14 cellular contexts compared by ENCODE assay signal in genomic region chr7:78768859-78769258, GRCh38.
DNase-seq lines count a peak whose midpoint lies in the region; ATAC-seq, FAIRE-seq and TF ChIP-seq lines count a peak whose summit lies in the region.
"Had no signal": no experiment of that assay in that cellular context is flagged by ENCODE, and none has a peak within 500 bp of the region (broad histone marks: within the 10 kb centered on the region; RNA-seq: fewer than 3 reads in every experiment).

No MANE protein-coding gene starts in this region.

- H3K4me3 Mint-ChIP-seq in astrocyte (ENCODE audit: unreplicated experiment), result no peak overlapping the region
- no peak overlapping the region for H3K4me3 Mint-ChIP-seq in stimulated activated naive B cell treated with anti-CD40 and anti-IgM and Interleukin-4, amounts not matched to agents 10 μg/mL and 1 μg/mL and 100 μg/mL, for 72 hours

- H2AFZ ChIP-seq in astrocyte (ENCODE audit: low read depth, low read length), result peak overlapping the region; percentile 79

- H3K36me3 ChIP-seq in GM06990 (ENCODE audit: control insufficient read depth, insufficient read depth, low read length) (no peaks in the 10 kb centered on the region), astrocyte (ENCODE audit: insufficient read depth, low read length) (no peaks in the 10 kb centered on the region)

- H3K9me3 Mint-ChIP-seq in astrocyte (ENCODE audit: unreplicated experiment), result no peaks in the 10 kb centered on the region
- no peaks in the 10 kb centered on the region for H3K9me3 Mint-ChIP-seq in stimulated activated naive B cell treated with anti-CD40 and anti-IgM and Interleukin-4, amounts not matched to agents 10 μg/mL and 1 μg/mL and 100 μg/mL, for 72 hours
- H3K9me3 Mint-ChIP-seq: nephron had no signal

- peak overlapping the region; percentile 89 for H3K4me2 ChIP-seq in astrocyte (ENCODE audit: low read length)
- H3K4me2 ChIP-seq: KMS-11 had no signal

- no peaks in the 10 kb centered on the region for H3K9me3 ChIP-seq in astrocyte (ENCODE audit: insufficient read depth, low read depth, low read length)

- peaks cover 8% of the 10 kb centered on the region for H3K4me1 Mint-ChIP-seq in astrocyte (ENCODE audit: low read depth, unreplicated experiment)
- H3K4me1 Mint-ChIP-seq in stimulated activated naive B cell treated with anti-CD40 and anti-IgM and Interleukin-4, amounts not matched to agents 10 μg/mL and 1 μg/mL and 100 μg/mL, for 72 hours, result peaks cover 0 to 3% of the 10 kb centered on the region in 2 donors

- H4K20me1 ChIP-seq in astrocyte (ENCODE audit: insufficient read depth, low read length), result no peaks in the 10 kb centered on the region

- no peak for TF ChIP-seq CTCF in GM06990 (IDR thresholded peaks at IDR 0.05; ENCODE audit: insufficient read depth, low read length, poor library complexity, severe bottlenecking)
- TF ChIP-seq CTCF in astrocyte (IDR thresholded peaks at IDR 0.05; ENCODE audit: insufficient read depth, low read depth, low read length), result no peak
- TF ChIP-seq CTCF in retinal pigment epithelial cell (conservative IDR thresholded peaks at IDR 0.05; ENCODE audit: low read depth, low read length), result no peak

- no peak overlapping the region for H3K27ac Mint-ChIP-seq in astrocyte (ENCODE audit: unreplicated experiment)
- no peak overlapping the region for H3K27ac Mint-ChIP-seq in stimulated activated naive B cell treated with anti-CD40 and anti-IgM and Interleukin-4, amounts not matched to agents 10 μg/mL and 1 μg/mL and 100 μg/mL, for 72 hours

- H3K4me3 ChIP-seq in GM06990 (replicated peaks; ENCODE audit: low read depth, low read length) (peak overlapping the region; percentile 56), astrocyte (ENCODE audit: insufficient read depth, low read depth, low read length) (peak overlapping the region; percentile 59), retinal pigment epithelial cell (ENCODE audit: low read length) (peak overlapping the region; percentile 47)

- FAIRE-seq in astrocyte (lab: Jason Lieb, UNC) (no peak), urothelium cell line (lab: Jason Lieb, UNC) (no peak)
- FAIRE-seq: TTC549 had no signal

- H3K27me3 ChIP-seq in GM06990 (replicated peaks; ENCODE audit: control insufficient read depth, insufficient read depth, low read length) (no peaks in the 10 kb centered on the region), astrocyte (ENCODE audit: insufficient read depth, low read length) (no peaks in the 10 kb centered on the region)

- no peaks in the 10 kb centered on the region for H3K36me3 Mint-ChIP-seq in astrocyte (ENCODE audit: low read depth, unreplicated experiment)
- no peaks in the 10 kb centered on the region for H3K36me3 Mint-ChIP-seq in stimulated activated naive B cell treated with anti-CD40 and anti-IgM and Interleukin-4, amounts not matched to agents 10 μg/mL and 1 μg/mL and 100 μg/mL, for 72 hours

- DNase-seq in GM06990 (ENCODE audit: extremely low read depth, insufficient read length), result no peak
- DNase-seq in astrocyte (ENCODE audit: low read depth), result peak; percentile 6
- DNase-seq in hepatic stellate cell (ENCODE audit: low spot score), result peak; percentile 1
- DNase-seq in retinal pigment epithelial cell (ENCODE audit: low read depth), result no peak
- DNase-seq in SIG-M5 (lab: John Stamatoyannopoulos, UW), result no peak
- no peak for DNase-seq in urothelium cell line (ENCODE audit: low spot score)
- DNase-seq in stimulated activated naive B cell treated with anti-CD40 and anti-IgM and Interleukin-4, amounts not matched to agents 10 μg/mL and 1 μg/mL and 100 μg/mL, for 72 hours, result no peak
- DNase-seq: activated effector memory CD4-positive, alpha-beta T cell treated with Interleukin-2 at 50 U/mL for 16 hours; DMS79 had no signal

- no peaks in the 10 kb centered on the region for H3K4me1 ChIP-seq in astrocyte (ENCODE audit: insufficient read depth, low read length)

- no peak for ATAC-seq in GM21423 (IDR thresholded peaks at IDR 0.05; ENCODE audit: unreplicated experiment)
- ATAC-seq in stimulated activated naive B cell treated with anti-CD40 and anti-IgM and Interleukin-4, amounts not matched to agents 10 μg/mL and 1 μg/mL and 100 μg/mL, for 72 hours (replicated peaks), result no peak

- no peaks in the 10 kb centered on the region for H3K79me2 ChIP-seq in astrocyte (ENCODE audit: insufficient read depth, low read length)

- H3K9ac ChIP-seq in astrocyte (ENCODE audit: low read length), result peak overlapping the region; percentile 53
- H3K9ac ChIP-seq: KMS-11 had no signal

- peaks cover 2% of the 10 kb centered on the region for H3K27me3 Mint-ChIP-seq in astrocyte (ENCODE audit: low read depth, unreplicated experiment)
- H3K27me3 Mint-ChIP-seq in stimulated activated naive B cell treated with anti-CD40 and anti-IgM and Interleukin-4, amounts not matched to agents 10 μg/mL and 1 μg/mL and 100 μg/mL, for 72 hours, result peaks cover 10 to 13% of the 10 kb centered on the region in 2 donors

- no peak overlapping the region for H3K27ac ChIP-seq in astrocyte (ENCODE audit: low read depth, low read length)
- H3K27ac ChIP-seq: epithelial cell of prostate, KMS-11 had no signal

Comparison
In these comparisons a context has a peak if more than half of its experiments do, and no peak if none do; other contexts are left out.
1. DNase-seq: peak in astrocyte (single experiment) and hepatic stellate cell (single experiment); none in GM06990 (single experiment), retinal pigment epithelial cell (single experiment), SIG-M5 (single experiment), urothelium cell line (single experiment) and stimulated activated naive B cell treated with anti-CD40 and anti-IgM and Interleukin-4, amounts not matched to agents 10 μg/mL and 1 μg/mL and 100 μg/mL, for 72 hours (single experiment).
2. Peak in every context shown above with its lines, with median percentiles within 50 percentile points of each other: H3K4me3 ChIP-seq.